ENCODE assay signal across 8 cellular contexts in genomic region chr16:29007865-29008593, GRCh38. TPM values are rescaled to one million over a fixed set of nuclear protein-coding genes. Genes with fewer than 3 reads are reported as not detected.
A peak's percentile ranks its signal among the peaks of the same experiment; 100 is the strongest.
DNase-seq lines count a peak whose midpoint lies in the region; ATAC-seq and TF ChIP-seq lines count a peak whose summit lies in the region.

No MANE protein-coding gene starts in this region.

- TF ChIP-seq CTCF in choroid plexus epithelial cell (conservative IDR thresholded peaks at IDR 0.05; ENCODE audit: low read depth, low read length) (no peak), GM10266 (IDR thresholded peaks at IDR 0.05; ENCODE audit: control insufficient read depth, insufficient read depth, low read depth, missing control alignments) (no peak)

- H3K4me3 ChIP-seq in choroid plexus epithelial cell (ENCODE audit: low read depth, low read length) (no peak overlapping the region), neuronal stem cell (ENCODE audit: low read length in 2 of 2) (no peak overlapping the region)

- intact Hi-C loops in activated CD4-positive, alpha-beta T cell treated with anti-CD3 and anti-CD28 coated beads, Interleukin-2, amount 10 ng/mL, durations not matched to agents 24 days and 14 days (cut with micrococcal nuclease) = loop anchor here (1.0 kb wide), 3 partner anchors 12 to 21 kb away; no protein-coding TSS in a partner anchor

- ATAC-seq in GM18868 (IDR thresholded peaks at IDR 0.05; ENCODE audit: unreplicated experiment) (no peak), GM19455 (IDR thresholded peaks at IDR 0.05; ENCODE audit: unreplicated experiment) (no peak)

- no peak overlapping the region for H3K4ac ChIP-seq in neuronal stem cell (ENCODE audit: low read length)

- H3K4me3 Mint-ChIP-seq in activated CD4-positive, alpha-beta T cell treated with anti-CD3 and anti-CD28 coated beads, Interleukin-2, amount 10 ng/mL, durations not matched to agents 24 days and 14 days = peak overlapping the region; percentile 69

- DNase-seq in KG1 (lab: John Stamatoyannopoulos, UW) = peak; percentile 25
- peak; percentile 89 for DNase-seq in activated CD4-positive, alpha-beta T cell treated with anti-CD3 and anti-CD28 coated beads, Interleukin-2, amount 10 ng/mL, durations not matched to agents 24 days and 14 days
- DNase-seq in choroid plexus epithelial cell (ENCODE audit: low read depth) = peak; percentile 72
- peak; percentile 81 for DNase-seq in stimulated activated CD8-positive, alpha-beta memory T cell treated with anti-CD3 and anti-CD28 coated beads, Interleukin-4, amount 100 ng/mL, for 48 hours
- DNase-seq in neuronal stem cell (ENCODE audit: low spot score) = no peak
- no peak for DNase-seq in GM10266 (ENCODE audit: extremely low spot score)

- no peak overlapping the region for H2BK5ac ChIP-seq in neuronal stem cell (ENCODE audit: low read length)

- no CpG with 5 or more reads among the region's 10 CpGs for WGBS in neuronal stem cell (ENCODE audit: extremely low coverage in 2 of 2, insufficient read length in 2 of 2, insufficient replicate concordance in 1 of 2), 2 donors

- H3K79me1 ChIP-seq in neuronal stem cell (ENCODE audit: low read depth, low read length) = peaks cover 5% of the 10 kb centered on the region

- peak overlapping the region; percentile 95 for H3K27ac Mint-ChIP-seq in activated CD4-positive, alpha-beta T cell treated with anti-CD3 and anti-CD28 coated beads, Interleukin-2, amount 10 ng/mL, durations not matched to agents 24 days and 14 days

- no peaks in the 10 kb centered on the region for H3K36me3 Mint-ChIP-seq in activated CD4-positive, alpha-beta T cell treated with anti-CD3 and anti-CD28 coated beads, Interleukin-2, amount 10 ng/mL, durations not matched to agents 24 days and 14 days (ENCODE audit: low read depth)

- no peak overlapping the region for H2AK5ac ChIP-seq in neuronal stem cell (ENCODE audit: low read depth, low read length)

- H3K27ac ChIP-seq in neuronal stem cell (replicated peaks; ENCODE audit: low read length) = no peak overlapping the region

- no peak overlapping the region for H3K9ac ChIP-seq in neuronal stem cell (ENCODE audit: low read depth, low read length, poor library complexity)

- H3K4me1 ChIP-seq in neuronal stem cell (ENCODE audit: control insufficient read depth in 2 of 2, insufficient read depth in 1 of 2, low read depth in 1 of 2, low read length in 2 of 2) = no peaks in the 10 kb centered on the region

- no peak overlapping the region for H2BK120ac ChIP-seq in neuronal stem cell (ENCODE audit: low read depth, low read length)

- peaks cover 10% of the 10 kb centered on the region for H3K9me3 Mint-ChIP-seq in activated CD4-positive, alpha-beta T cell treated with anti-CD3 and anti-CD28 coated beads, Interleukin-2, amount 10 ng/mL, durations not matched to agents 24 days and 14 days

- no peak overlapping the region for H3K23ac ChIP-seq in neuronal stem cell (ENCODE audit: low read depth, low read length, poor library complexity)

- H2BK15ac ChIP-seq in neuronal stem cell (ENCODE audit: low read length) = no peak overlapping the region

- peaks cover 0 to 15% (median 0%) of the 10 kb centered on the region in 3 experiments for H3K27me3 ChIP-seq in neuronal stem cell (ENCODE audit: control insufficient read depth in 3 of 3, insufficient read depth in 3 of 3, low read depth in 1 of 3, low read length in 3 of 3)

- peaks cover 43% of the 10 kb centered on the region for H3K4me1 Mint-ChIP-seq in activated CD4-positive, alpha-beta T cell treated with anti-CD3 and anti-CD28 coated beads, Interleukin-2, amount 10 ng/mL, durations not matched to agents 24 days and 14 days

- H2BK12ac ChIP-seq in neuronal stem cell (ENCODE audit: low read length) = no peak overlapping the region

- no peak overlapping the region for H3K18ac ChIP-seq in neuronal stem cell (ENCODE audit: low read length)

- H3K4me2 ChIP-seq in neuronal stem cell (ENCODE audit: insufficient read depth, low read length, poor library complexity, severe bottlenecking) = no peak overlapping the region

- no peak overlapping the region for H4K8ac ChIP-seq in neuronal stem cell (ENCODE audit: low read depth, low read length)

- no peak overlapping the region for H4K91ac ChIP-seq in neuronal stem cell (ENCODE audit: low read depth, low read length, poor library complexity)

- no peak overlapping the region for H2AFZ ChIP-seq in neuronal stem cell (ENCODE audit: low read length)

- no peaks in the 10 kb centered on the region for H3K36me3 ChIP-seq in neuronal stem cell (replicated peaks in 1 of 2; ENCODE audit: control insufficient read depth in 2 of 2, insufficient read depth in 2 of 2, low read length in 2 of 2)

- H3K14ac ChIP-seq in neuronal stem cell (ENCODE audit: low read length) = no peak overlapping the region

- no peaks in the 10 kb centered on the region for H3K9me3 ChIP-seq in neuronal stem cell (replicated peaks in 1 of 2; ENCODE audit: control insufficient read depth in 2 of 2, insufficient read depth in 1 of 2, low read depth in 1 of 2, low read length in 2 of 2)

- H3K27me3 Mint-ChIP-seq in activated CD4-positive, alpha-beta T cell treated with anti-CD3 and anti-CD28 coated beads, Interleukin-2, amount 10 ng/mL, durations not matched to agents 24 days and 14 days = no peaks in the 10 kb centered on the region

RNA-seq across cellular contexts. Expression of gene LAT, which starts 23.2 kb away (rescaled TPM):
- 228 and 238 TPM in 2 replicates for total RNA-seq in activated CD4-positive, alpha-beta T cell treated with anti-CD3 and anti-CD28 coated beads, Interleukin-2, amount 10 ng/mL, durations not matched to agents 24 days and 14 days
- polyA plus RNA-seq in neuronal stem cell (2013, experiment 1 of 2) = 1.8 TPM
- polyA plus RNA-seq in neuronal stem cell (2013, experiment 2 of 2) = 1.7 TPM

RNA-seq across cellular contexts. Expression of gene SPNS1, which starts 33.5 kb away (rescaled TPM):
- 21.2 and 23.1 TPM in 2 replicates for total RNA-seq in activated CD4-positive, alpha-beta T cell treated with anti-CD3 and anti-CD28 coated beads, Interleukin-2, amount 10 ng/mL, durations not matched to agents 24 days and 14 days
- 21.5 TPM for polyA plus RNA-seq in neuronal stem cell (2013, experiment 1 of 2)
- polyA plus RNA-seq in neuronal stem cell (2013, experiment 2 of 2) = 21.8 TPM

RNA-seq across cellular contexts. Expression of gene NFATC2IP, which starts 57.3 kb away (rescaled TPM):
- total RNA-seq in activated CD4-positive, alpha-beta T cell treated with anti-CD3 and anti-CD28 coated beads, Interleukin-2, amount 10 ng/mL, durations not matched to agents 24 days and 14 days = 108 and 112 TPM in 2 replicates
- 22.8 TPM for polyA plus RNA-seq in neuronal stem cell (2013, experiment 1 of 2)
- 23.4 TPM for polyA plus RNA-seq in neuronal stem cell (2013, experiment 2 of 2)

Comparison
In these comparisons a context has a peak if more than half of its experiments do, and no peak if none do; other contexts are left out.
1. DNase-seq: peak in KG1 (single experiment), activated CD4-positive, alpha-beta T cell treated with anti-CD3 and anti-CD28 coated beads, Interleukin-2, amount 10 ng/mL, durations not matched to agents 24 days and 14 days (single experiment), choroid plexus epithelial cell (single experiment) and stimulated activated CD8-positive, alpha-beta memory T cell treated with anti-CD3 and anti-CD28 coated beads, Interleukin-4, amount 100 ng/mL, for 48 hours (single experiment); none in neuronal stem cell (single experiment) and GM10266 (single experiment).